Comparison of ENCODE assay signal across 18 cellular contexts in genomic region chr1:158028956-158029355, GRCh38. TPM values are rescaled to one million over a fixed set of nuclear protein-coding genes. Genes with fewer than 3 reads are reported as not detected.
DNase-seq lines count a peak whose midpoint lies in the region; ATAC-seq, FAIRE-seq and TF ChIP-seq lines count a peak whose summit lies in the region.
"Had no signal": no experiment of that assay in that cellular context is flagged by ENCODE, and none has a peak within 500 bp of the region (broad histone marks: within the 10 kb centered on the region; RNA-seq: fewer than 3 reads in every experiment).

No MANE protein-coding gene starts in this region.

- peak; percentile 77 for FAIRE-seq in bronchial epithelial cell (lab: Jason Lieb, UNC)
- FAIRE-seq: RCC 7860 had no signal

- H4K20me1 ChIP-seq in PC-3 (ENCODE audit: low read length), result no peaks in the 10 kb centered on the region

- peak; percentile 75 for DNase-seq in EH (ENCODE audit: low read depth)
- peak; percentile 88 for DNase-seq in PC-3
- peak; percentile 88 for DNase-seq in bronchial epithelial cell (ENCODE audit: low read depth)
- no peak for DNase-seq in mesenchymal stem cell
- no peak for DNase-seq in stimulated activated CD4-positive, alpha-beta T cell treated with anti-CD3 and anti-CD28 coated beads, Interleukin-2, amount 100 ng/mL, for 24 hours
- no peak for DNase-seq in glutamatergic neuron
- DNase-seq in stimulated activated naive CD8-positive, alpha-beta T cell treated with anti-CD3 and anti-CD28 coated beads, Interleukin-15, Interleukin-2, amounts not matched to agents 100 U/mL and 50 U/mL, for 24 hours, result no peak
- DNase-seq: activated CD4-positive, alpha-beta T cell treated with anti-CD3 and anti-CD28 coated beads for 48 hours; activated CD8-positive, alpha-beta memory T cell treated with anti-CD3 and anti-CD28 coated beads, Interleukin-2, amount 50 U/mL, for 4 hours; activated effector memory CD4-positive, alpha-beta T cell treated with anti-CD3 and anti-CD28 coated beads, Interleukin-2, amount 50 U/mL, for 16 hours; amygdala; gastrocnemius medialis; Karpas-422; left ventricle myocardium superior; occipital lobe had no signal

- peaks cover 8% of the 10 kb centered on the region for H3K27me3 Mint-ChIP-seq in glutamatergic neuron (ENCODE audit: unreplicated experiment)

- no peak overlapping the region for H3K23ac ChIP-seq in mesenchymal stem cell (ENCODE audit: low read length in 2 of 2)

- H3K36me3 ChIP-seq in PC-3 (ENCODE audit: low read depth, low read length), result peaks cover 16% of the 10 kb centered on the region; the same call in 1 of the 2 replicates
- peaks cover 11% of the 10 kb centered on the region for H3K36me3 ChIP-seq in bronchial epithelial cell (ENCODE audit: control insufficient read depth, insufficient read depth, low read length)
- H3K36me3 ChIP-seq in mesenchymal stem cell (ENCODE audit: control insufficient read depth in 1 of 2, insufficient read depth in 2 of 2, low read depth in 1 of 2, low read length in 2 of 2), result peaks cover 45 to 56% of the 10 kb centered on the region in 2 experiments
- H3K36me3 ChIP-seq: gastrocnemius medialis had no signal

- no peak overlapping the region for H4K8ac ChIP-seq in mesenchymal stem cell (ENCODE audit: low read length)

- no peak for TF ChIP-seq CTCF in PC-3 (conservative IDR thresholded peaks at IDR 0.05; ENCODE audit: low read depth, low read length)
- TF ChIP-seq CTCF in bronchial epithelial cell (IDR thresholded peaks at IDR 0.05; ENCODE audit: insufficient read depth, low read length, severe bottlenecking), result no peak
- TF ChIP-seq CTCF in glutamatergic neuron (IDR thresholded peaks at IDR 0.05; ENCODE audit: partially characterized antibody, unreplicated experiment), result no peak

- H3K36me3 Mint-ChIP-seq in glutamatergic neuron (ENCODE audit: unreplicated experiment), result no peaks in the 10 kb centered on the region

- H2AK5ac ChIP-seq in mesenchymal stem cell (ENCODE audit: low read length, severe bottlenecking), result no peak overlapping the region

- H3K9me3 Mint-ChIP-seq in glutamatergic neuron (ENCODE audit: unreplicated experiment), result peaks cover 3% of the 10 kb centered on the region

- H3K9ac ChIP-seq in PC-3 (ENCODE audit: low read length) (no peak overlapping the region), mesenchymal stem cell (ENCODE audit: low read length) (peak overlapping the region; percentile 4)

- no peak overlapping the region for H3K4me3 Mint-ChIP-seq in glutamatergic neuron (ENCODE audit: unreplicated experiment)

- H3K9me3 ChIP-seq in PC-3 (ENCODE audit: low read length) (no peaks in the 10 kb centered on the region), mesenchymal stem cell (ENCODE audit: control insufficient read depth, low read length) (no peaks in the 10 kb centered on the region)
- H3K9me3 ChIP-seq: gastrocnemius medialis had no signal

- H2BK120ac ChIP-seq in mesenchymal stem cell (ENCODE audit: low read depth, low read length), result no peak overlapping the region

- H2BK12ac ChIP-seq in mesenchymal stem cell (ENCODE audit: low read length in 2 of 2), result no peak overlapping the region

- no peaks in the 10 kb centered on the region for H3K79me1 ChIP-seq in mesenchymal stem cell (replicated peaks; ENCODE audit: low read length, poor library complexity, severe bottlenecking)

- peaks cover 47% of the 10 kb centered on the region for H3K4me1 ChIP-seq in PC-3 (ENCODE audit: insufficient read depth, low read length)
- peaks cover 41% of the 10 kb centered on the region for H3K4me1 ChIP-seq in mesenchymal stem cell (ENCODE audit: control insufficient read depth, insufficient read depth, low read depth, low read length)

- peaks cover 59% of the 10 kb centered on the region for H3K79me2 ChIP-seq in PC-3 (ENCODE audit: low read length)

- H2BK15ac ChIP-seq in mesenchymal stem cell (ENCODE audit: low read depth, poor library complexity, severe bottlenecking), result no peak overlapping the region

- H3K4me2 ChIP-seq in PC-3 (ENCODE audit: low read length) (peak overlapping the region; percentile 36), mesenchymal stem cell (ENCODE audit: low read length, poor library complexity, severe bottlenecking) (no peak overlapping the region)

- peaks cover 13% of the 10 kb centered on the region for H3F3A ChIP-seq in PC-3 (ENCODE audit: low read length, unreplicated experiment)

- CTCF ChIA-PET in PC-3 (lab: Charles Lee), result interaction anchor here (0.6 kb wide), 1 partner anchor 37 kb away, joined by 3 read pairs; no protein-coding TSS in a partner anchor

- H3K4me1 Mint-ChIP-seq in glutamatergic neuron (ENCODE audit: low read depth, unreplicated experiment), result peaks cover 13% of the 10 kb centered on the region

- no TSS peak for BruUV-seq in PC-3 (replicated peaks; lab: Mats Ljungman, UMichigan)

- no peak overlapping the region for H2BK5ac ChIP-seq in mesenchymal stem cell (ENCODE audit: low read depth, low read length, poor library complexity, severe bottlenecking)

- H3K14ac ChIP-seq in mesenchymal stem cell (ENCODE audit: low read length in 2 of 2), result no peak overlapping the region

- H3K4ac ChIP-seq in mesenchymal stem cell (ENCODE audit: low read depth in 1 of 2, low read length in 2 of 2), result no peak overlapping the region

- 0 out of 2 replicates have a peak overlapping the region, but pooled peaks have one; percentile 3 for H3K27ac ChIP-seq in PC-3 (ENCODE audit: low read length)
- peak overlapping the region; percentile 78 for H3K27ac ChIP-seq in mesenchymal stem cell (ENCODE audit: low read length, poor library complexity, severe bottlenecking)
- H3K27ac ChIP-seq: coronary artery, gastrocnemius medialis had no signal

- H4K91ac ChIP-seq in mesenchymal stem cell (ENCODE audit: low read length), result no peak overlapping the region

- POLR2A ChIA-PET in PC-3 (lab: Charles Lee; ENCODE audit: unreplicated experiment), result interaction anchor here (0.6 kb wide), 1 partner anchor 9 kb away, joined by 5 read pairs; no protein-coding TSS in a partner anchor

- no peak overlapping the region for H3K27ac Mint-ChIP-seq in glutamatergic neuron (ENCODE audit: unreplicated experiment)

- H3K9me2 ChIP-seq in PC-3 (replicated peaks; ENCODE audit: low read length), result no peaks in the 10 kb centered on the region

- H3K27me3 ChIP-seq in PC-3 (ENCODE audit: low read length), result no peaks in the 10 kb centered on the region
- H3K27me3 ChIP-seq in bronchial epithelial cell (ENCODE audit: control insufficient read depth, insufficient read depth, low read length), result no peaks in the 10 kb centered on the region
- H3K27me3 ChIP-seq in mesenchymal stem cell (ENCODE audit: control insufficient read depth in 1 of 2, insufficient read depth in 1 of 2, low read length in 2 of 2), result no peaks in the 10 kb centered on the region
- H3K27me3 ChIP-seq: gastrocnemius medialis had no signal

- no peak overlapping the region for H3K18ac ChIP-seq in mesenchymal stem cell (ENCODE audit: low read depth in 1 of 2, low read length in 2 of 2)

- ATAC-seq in PC-3, result peak; percentile 92
- ATAC-seq in HG03432 (IDR thresholded peaks at IDR 0.05; ENCODE audit: unreplicated experiment), result no peak
- no peak for ATAC-seq in stimulated activated naive CD8-positive, alpha-beta T cell treated with anti-CD3 and anti-CD28 coated beads, Interleukin-15, Interleukin-2, amounts not matched to agents 100 U/mL and 50 U/mL, for 24 hours
- ATAC-seq: gastrocnemius medialis, left ventricle myocardium superior had no signal

- no peak overlapping the region for H3K4me3 ChIP-seq in PC-3 (ENCODE audit: low read length)
- H3K4me3 ChIP-seq in bronchial epithelial cell (ENCODE audit: low read depth, low read length), result no peak overlapping the region
- H3K4me3 ChIP-seq in mesenchymal stem cell (ENCODE audit: insufficient read depth in 1 of 2, low read depth in 1 of 2, low read length in 2 of 2), result no peak overlapping the region
- H3K4me3 ChIP-seq: coronary artery, gastrocnemius medialis had no signal

- WGBS in mesenchymal stem cell, result 45% methylated on average over 4 of the region's 4 CpGs

- H2AFZ ChIP-seq in PC-3 (ENCODE audit: low read length) (no peak overlapping the region), mesenchymal stem cell (ENCODE audit: low read depth, low read length) (no peak overlapping the region)

- intact Hi-C loops in PC-3 (cut with micrococcal nuclease), result loop anchor here (1.0 kb wide), 2 partner anchors 10 to 35 kb away; no protein-coding TSS in a partner anchor

RNA-seq across cellular contexts. Expression of gene KIRREL1, which starts 35.5 kb away (rescaled TPM):
- total RNA-seq in PC-3 (2014; rRNA removed) (49.8 and 57.1 TPM in 2 replicates), bronchial epithelial cell (20.2 and 24.2 TPM in 2 replicates), glutamatergic neuron (ENCODE audit: unreplicated experiment) (8.1 TPM)
- polyA plus RNA-seq in mesenchymal stem cell (2013, experiment 1 of 2), result 133 TPM
- polyA plus RNA-seq in mesenchymal stem cell (2013, experiment 2 of 2), result 130 TPM

Comparison
In these comparisons a context has a peak if more than half of its experiments do, and no peak if none do; other contexts are left out.
1. DNase-seq: peak in EH (single experiment), PC-3 (single experiment) and bronchial epithelial cell (single experiment); none in mesenchymal stem cell (single experiment), stimulated activated CD4-positive, alpha-beta T cell treated with anti-CD3 and anti-CD28 coated beads, Interleukin-2, amount 100 ng/mL, for 24 hours (0 of 2), glutamatergic neuron (single experiment) and stimulated activated naive CD8-positive, alpha-beta T cell treated with anti-CD3 and anti-CD28 coated beads, Interleukin-15, Interleukin-2, amounts not matched to agents 100 U/mL and 50 U/mL, for 24 hours (single experiment).